In the genomic region with DNA sequence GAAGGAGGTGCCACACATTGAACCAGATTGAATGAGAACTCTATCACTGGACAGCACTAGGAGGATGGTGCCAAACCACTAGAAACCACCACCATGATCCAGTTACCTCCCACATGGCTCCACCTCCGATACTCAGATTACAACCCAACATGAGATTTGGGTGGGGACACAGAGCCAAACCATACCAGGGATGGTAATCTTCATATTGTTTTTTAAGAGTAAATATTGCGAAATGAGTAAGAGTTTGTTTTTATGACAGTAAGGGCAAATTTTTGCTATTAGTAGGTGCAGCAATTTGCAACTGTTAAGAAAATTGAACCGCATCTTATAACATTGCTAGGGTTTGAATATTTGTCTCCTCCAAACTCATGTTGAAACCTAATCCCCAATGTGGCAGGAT, we compare ENCODE assay signal across 30 cellular contexts.
"Had no signal": no experiment of that assay in that cellular context is flagged by ENCODE, and none has a peak within 500 bp of the region (broad histone marks: within the 10 kb centered on the region; RNA-seq: fewer than 3 reads in every experiment).

No MANE protein-coding gene starts in this region.

- DNase-seq: activated effector memory CD4-positive, alpha-beta T cell treated with anti-CD3 and anti-CD28 coated beads, Interleukin-2, amount 50 U/mL, for 16 hours; activated effector memory CD4-positive, alpha-beta T cell treated with Interleukin-2 at 50 U/mL for 16 hours; activated gamma-delta T cell; activated gamma-delta T cell treated with Interleukin-2 at 50 U/mL for 16 hours; activated naive CD4-positive, alpha-beta T cell; activated naive CD4-positive, alpha-beta T cell treated with anti-CD3 and anti-CD28 coated beads for 36 hours; activated naive CD4-positive, alpha-beta T cell treated with anti-CD3 and anti-CD28 coated beads, Interleukin-2, amount 10 ng/mL, durations not matched to agents 7 days and 5 days; activated naive CD4-positive, alpha-beta T cell treated with anti-CD3 and anti-CD28 coated beads, Interleukin-2, amount 50 U/mL, for 16 hours; activated naive CD4-positive, alpha-beta T cell treated with Interleukin-2 at 50 U/mL for 16 hours; activated naive CD8-positive, alpha-beta T cell treated with anti-CD3 and anti-CD28 coated beads for 36 hours; activated naive CD8-positive, alpha-beta T cell treated with anti-CD3 and anti-CD28 coated beads, Interleukin-2, amount 10 ng/mL, durations not matched to agents 7 days and 5 days; activated naive CD8-positive, alpha-beta T cell treated with anti-CD3 and anti-CD28 coated beads, Interleukin-2, amount 50 U/mL, for 24 hours; activated T-cell treated with anti-CD3 and anti-CD28 coated beads, Interleukin-2, amount 50 U/mL, for 4 hours; activated T-cell treated with anti-CD3 and anti-CD28 coated beads, Interleukin-2, amount 50 U/mL, for 48 hours; activated T-cell treated with anti-CD3 and anti-CD28 coated beads, Interleukin-2, amount 50 U/mL, for 72 hours; adrenal gland; amniotic stem cell; amygdala; anterior cingulate cortex; aorta; body of pancreas; brain microvascular endothelial cell; caudate nucleus; central memory CD4-positive, alpha-beta T cell; cerebellar nuclear complex had no signal

- H3K4me1 ChIP-seq: adrenal gland, ascending aorta, body of pancreas, breast epithelium had no signal

- H3K36me3 ChIP-seq: adrenal gland, ascending aorta, brain microvascular endothelial cell, breast epithelium, cardiac muscle cell had no signal

- H3K27me3 ChIP-seq: adrenal gland, ascending aorta, body of pancreas, brain microvascular endothelial cell, breast epithelium, cardiac muscle cell had no signal

- H3K9me3 ChIP-seq: adrenal gland, ascending aorta, body of pancreas had no signal

- H3K27ac ChIP-seq: adrenal gland, ascending aorta, body of pancreas, brain microvascular endothelial cell, breast epithelium, cardiac muscle cell had no signal

- ATAC-seq: activated naive CD4-positive, alpha-beta T cell treated with anti-CD3 and anti-CD28 coated beads, Interleukin-2, amount 50 U/mL, for 72 hours; activated naive CD8-positive, alpha-beta T cell treated with anti-CD3 and anti-CD28 coated beads, Interleukin-2, amount 50 U/mL, for 24 hours; activated T-cell treated with anti-CD3 and anti-CD28 coated beads, Interleukin-2, amount 50 U/mL, for 4 hours; activated T-cell treated with anti-CD3 and anti-CD28 coated beads, Interleukin-2, amount 50 U/mL, for 72 hours; activated T-helper 17 cell treated with anti-CD3 and anti-CD28 coated beads, Interleukin-2, amount 50 U/mL, for 72 hours; body of pancreas had no signal

- H3K4me3 ChIP-seq: adrenal gland, ascending aorta, body of pancreas, breast epithelium, cardiac muscle cell had no signal
